ENCODE assay signal across 10 cellular contexts in genomic region chr2:110105608-110106467, GRCh38. TPM values are rescaled to one million over a fixed set of nuclear protein-coding genes. Genes with fewer than 3 reads are reported as not detected.
DNase-seq lines count a peak whose midpoint lies in the region; ATAC-seq and TF ChIP-seq lines count a peak whose summit lies in the region.
"Had no signal": no experiment of that assay in that cellular context is flagged by ENCODE, and none has a peak within 500 bp of the region (broad histone marks: within the 10 kb centered on the region; RNA-seq: fewer than 3 reads in every experiment).

No MANE protein-coding gene starts in this region.

- no peak for ATAC-seq in GM18868 (IDR thresholded peaks at IDR 0.05; ENCODE audit: unreplicated experiment)
- no peak for ATAC-seq in CD8-positive, alpha-beta T cell
- ATAC-seq in stimulated activated memory B cell treated with anti-CD40 and anti-IgM and Interleukin-4, amounts not matched to agents 10 μg/mL and 1 μg/mL and 100 μg/mL, for 72 hours: no peak
- ATAC-seq: activated CD8-positive, alpha-beta memory T cell treated with anti-CD3 and anti-CD28 coated beads, Interleukin-2, amount 10 ng/mL, durations not matched to agents 7 days and 5 days had no signal

- no peaks in the 10 kb centered on the region for H3K4me1 ChIP-seq in CD8-positive, alpha-beta T cell (ENCODE audit: insufficient read depth, low read length)

- H3K27ac ChIP-seq in C4-2B: peak overlapping the region; percentile 70
- H3K27ac ChIP-seq in CD8-positive, alpha-beta T cell (ENCODE audit: low read depth, low read length): no peak overlapping the region
- H3K27ac ChIP-seq: parathyroid adenoma had no signal

- no peaks in the 10 kb centered on the region for H3K9me3 ChIP-seq in CD8-positive, alpha-beta T cell (ENCODE audit: low read length)

- DNase-seq in HS-27A (ENCODE audit: low read depth) (peak; percentile 86), MCF 10A (ENCODE audit: unreplicated experiment) (peak; percentile 84), myocyte (ENCODE audit: low read depth) (peak; percentile 70)
- DNase-seq in CD8-positive, alpha-beta T cell: no peak
- DNase-seq in central memory CD4-positive, alpha-beta T cell: no peak
- DNase-seq: activated CD8-positive, alpha-beta memory T cell treated with anti-CD3 and anti-CD28 coated beads, Interleukin-2, amount 10 ng/mL, durations not matched to agents 7 days and 5 days had no signal

- no peak for TF ChIP-seq CTCF in C4-2B (conservative IDR thresholded peaks at IDR 0.05)
- no peak for TF ChIP-seq CTCF in MCF 10A (IDR thresholded peaks at IDR 0.05; ENCODE audit: unreplicated experiment)
- no peak for TF ChIP-seq CTCF in CD8-positive, alpha-beta T cell (IDR thresholded peaks at IDR 0.05)

- no TSS peak for BruUV-seq in MCF 10A (replicated peaks; lab: Mats Ljungman, UMichigan)

- POLR2A ChIA-PET in MCF 10A (lab: Yijun Ruan, JAX): interaction anchor here (1.0 to 1.3 kb wide), 3 partner anchors 8 to 19 kb away, joined by 3 to 5 read pairs (median 4); no protein-coding TSS in a partner anchor
- POLR2A ChIA-PET in CD8-positive, alpha-beta T cell (lab: Charles Lee): no interaction called here

- peak overlapping the region; percentile 41 for H3K4me3 Mint-ChIP-seq in MCF 10A (ENCODE audit: unreplicated experiment)
- no peak overlapping the region for H3K4me3 Mint-ChIP-seq in CD8-positive, alpha-beta T cell
- H3K4me3 Mint-ChIP-seq in stimulated activated memory B cell treated with anti-CD40 and anti-IgM and Interleukin-4, amounts not matched to agents 10 μg/mL and 1 μg/mL and 100 μg/mL, for 72 hours: no peak overlapping the region
- H3K4me3 Mint-ChIP-seq: activated CD8-positive, alpha-beta memory T cell treated with anti-CD3 and anti-CD28 coated beads, Interleukin-2, amount 10 ng/mL, durations not matched to agents 7 days and 5 days had no signal

- H3K36me3 ChIP-seq in CD8-positive, alpha-beta T cell (ENCODE audit: insufficient read depth, low read length): no peaks in the 10 kb centered on the region

- peaks cover 47% of the 10 kb centered on the region for H3K4me1 Mint-ChIP-seq in MCF 10A (ENCODE audit: insufficient read depth, unreplicated experiment)
- peaks cover 2% of the 10 kb centered on the region for H3K4me1 Mint-ChIP-seq in CD8-positive, alpha-beta T cell (ENCODE audit: low read depth)
- no peaks in the 10 kb centered on the region for H3K4me1 Mint-ChIP-seq in stimulated activated memory B cell treated with anti-CD40 and anti-IgM and Interleukin-4, amounts not matched to agents 10 μg/mL and 1 μg/mL and 100 μg/mL, for 72 hours

- peak overlapping the region; percentile 83 for H3K27ac Mint-ChIP-seq in MCF 10A (ENCODE audit: low read depth, unreplicated experiment)
- no peak overlapping the region for H3K27ac Mint-ChIP-seq in CD8-positive, alpha-beta T cell
- no peak overlapping the region for H3K27ac Mint-ChIP-seq in stimulated activated memory B cell treated with anti-CD40 and anti-IgM and Interleukin-4, amounts not matched to agents 10 μg/mL and 1 μg/mL and 100 μg/mL, for 72 hours
- H3K27ac Mint-ChIP-seq: activated CD8-positive, alpha-beta memory T cell treated with anti-CD3 and anti-CD28 coated beads, Interleukin-2, amount 10 ng/mL, durations not matched to agents 7 days and 5 days had no signal

- H3K36me3 Mint-ChIP-seq in MCF 10A (ENCODE audit: insufficient read depth, unreplicated experiment): no peaks in the 10 kb centered on the region
- no peaks in the 10 kb centered on the region for H3K36me3 Mint-ChIP-seq in CD8-positive, alpha-beta T cell
- no peaks in the 10 kb centered on the region for H3K36me3 Mint-ChIP-seq in stimulated activated memory B cell treated with anti-CD40 and anti-IgM and Interleukin-4, amounts not matched to agents 10 μg/mL and 1 μg/mL and 100 μg/mL, for 72 hours
- H3K36me3 Mint-ChIP-seq: activated CD8-positive, alpha-beta memory T cell treated with anti-CD3 and anti-CD28 coated beads, Interleukin-2, amount 10 ng/mL, durations not matched to agents 7 days and 5 days had no signal

- intact Hi-C loops in MCF 10A (cut with micrococcal nuclease): no loop called here
- intact Hi-C loops in CD8-positive, alpha-beta T cell (cut with DNase I, micrococcal nuclease): no loop called here

- no peaks in the 10 kb centered on the region for H3K27me3 Mint-ChIP-seq in MCF 10A (ENCODE audit: insufficient read depth, unreplicated experiment)
- peaks cover 46% of the 10 kb centered on the region for H3K27me3 Mint-ChIP-seq in CD8-positive, alpha-beta T cell (ENCODE audit: low read depth)
- H3K27me3 Mint-ChIP-seq in stimulated activated memory B cell treated with anti-CD40 and anti-IgM and Interleukin-4, amounts not matched to agents 10 μg/mL and 1 μg/mL and 100 μg/mL, for 72 hours: peaks cover 97% of the 10 kb centered on the region

- H3K9me3 Mint-ChIP-seq in MCF 10A (ENCODE audit: unreplicated experiment): peaks cover 11% of the 10 kb centered on the region
- H3K9me3 Mint-ChIP-seq in CD8-positive, alpha-beta T cell: peaks cover 3% of the 10 kb centered on the region
- peaks cover 10% of the 10 kb centered on the region for H3K9me3 Mint-ChIP-seq in stimulated activated memory B cell treated with anti-CD40 and anti-IgM and Interleukin-4, amounts not matched to agents 10 μg/mL and 1 μg/mL and 100 μg/mL, for 72 hours

- no peak overlapping the region for H3K4me3 ChIP-seq in CD8-positive, alpha-beta T cell (ENCODE audit: low read depth, low read length)

- CTCF ChIA-PET in MCF 10A (lab: Yijun Ruan, JAX): interaction anchor here (0.5 to 1.5 kb wide), 5 partner anchors 10 to 560 kb away, joined by 3 to 10 read pairs (median 3); partner anchors contain the start of gene MALL
- CTCF ChIA-PET in CD8-positive, alpha-beta T cell (lab: Charles Lee): no interaction called here

- peaks cover 4% of the 10 kb centered on the region for H3K27me3 ChIP-seq in CD8-positive, alpha-beta T cell (ENCODE audit: insufficient read depth, low read length)

RNA-seq across cellular contexts. Expression of gene MALL, which starts 9.8 kb away (rescaled TPM):
- total RNA-seq in MCF 10A (2022) (0.83 and 1.8 TPM in 2 replicates), myocyte (0.16 TPM in 1 of 2 replicates, not detected in the other)
- 0.15 TPM for polyA plus RNA-seq in myocyte (2012)
- total RNA-seq in CD8-positive, alpha-beta T cell: not detected
- total RNA-seq: activated CD8-positive, alpha-beta memory T cell treated with anti-CD3 and anti-CD28 coated beads, Interleukin-2, amount 10 ng/mL, durations not matched to agents 7 days and 5 days had no signal

Comparison
In these comparisons a context has a peak if more than half of its experiments do, and no peak if none do; other contexts are left out.
1. DNase-seq: peak in HS-27A (single experiment), MCF 10A (single experiment) and myocyte (single experiment); none in CD8-positive, alpha-beta T cell (0 of 7) and central memory CD4-positive, alpha-beta T cell (single experiment).